Comparison of ENCODE assay signal across 8 cellular contexts in the genomic region with DNA sequence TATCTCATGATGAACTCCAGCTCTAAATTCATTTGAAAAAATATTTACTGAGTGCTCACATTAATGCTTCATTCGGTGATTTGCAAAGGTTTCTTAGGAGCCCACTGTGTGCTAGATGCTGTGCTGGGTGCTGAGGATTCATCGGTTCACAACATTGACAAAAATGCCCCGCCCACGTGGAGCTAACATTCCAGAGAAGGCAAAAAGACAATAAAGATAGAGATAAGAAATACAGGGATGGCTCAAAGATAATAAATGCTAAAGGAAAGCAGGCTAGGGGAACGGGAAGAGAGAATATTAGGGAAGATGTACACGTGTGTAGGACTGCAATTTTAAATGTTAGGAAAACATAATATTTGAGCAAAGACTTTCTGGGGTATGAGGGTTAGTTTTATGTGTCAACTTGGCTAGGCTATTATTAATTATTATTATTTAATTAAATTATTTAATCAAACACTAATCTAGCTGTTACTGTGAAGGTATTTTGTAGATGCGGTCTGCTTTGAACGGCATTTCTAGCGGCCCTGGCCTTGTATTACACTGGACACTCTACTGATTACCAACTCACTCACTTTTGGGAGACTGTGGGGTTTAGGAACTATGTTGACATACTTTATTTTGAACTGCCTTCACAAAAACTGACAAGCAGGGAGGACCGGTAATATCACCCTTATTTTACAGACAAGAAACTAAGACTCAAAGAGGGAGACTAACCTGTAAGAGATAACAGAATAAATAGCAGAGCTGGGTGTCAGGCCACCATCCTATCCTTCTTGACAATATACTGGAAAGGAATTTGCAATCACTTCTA.
DNase-seq lines count a peak whose midpoint lies in the region; ATAC-seq and TF ChIP-seq lines count a peak whose summit lies in the region.

No MANE protein-coding gene starts in this region.

- H3K9me3 ChIP-seq in left ventricle myocardium inferior (replicated peaks): no peaks in the 10 kb centered on the region
- H3K9me3 ChIP-seq in upper lobe of right lung: no peaks in the 10 kb centered on the region

- in situ Hi-C loops in astrocyte of the spinal cord (cut with HindIII; ENCODE audit: low sequenced_read_pairs): no loop called here

- H3K4me1 ChIP-seq in left ventricle myocardium inferior: peaks cover 40% of the 10 kb centered on the region
- peaks cover 34% of the 10 kb centered on the region for H3K4me1 ChIP-seq in upper lobe of right lung

- H3K4me1 Mint-ChIP-seq in memory B cell: peaks cover 37% of the 10 kb centered on the region

- no peaks in the 10 kb centered on the region for H3K9me3 Mint-ChIP-seq in memory B cell

- intact Hi-C loops in left ventricle myocardium inferior (cut with micrococcal nuclease): loop anchor here (5.0 kb wide), 2 partner anchors 59 to 269 kb away; no protein-coding TSS in a partner anchor
- intact Hi-C loops in Right ventricle myocardium superior (cut with DNase I): loop anchor here (5.0 to 10.0 kb wide), 3 partner anchors 59 to 254 kb away; no protein-coding TSS in a partner anchor
- intact Hi-C loops in upper lobe of right lung (cut with DNase I): loop anchor here (10.0 kb wide), 1 partner anchor 61 kb away; the partner anchor contains the start of gene IRF2

- H3K36me3 Mint-ChIP-seq in memory B cell: no peaks in the 10 kb centered on the region

- DNase-seq in left ventricle myocardium inferior: no peak
- DNase-seq in Right ventricle myocardium superior: no peak
- DNase-seq in astrocyte of the spinal cord (ENCODE audit: low read depth, low spot score): no peak
- DNase-seq in memory B cell (ENCODE audit: low spot score in 2 of 2): no peak
- no peak for DNase-seq in upper lobe of right lung
- DNase-seq in hepatic stellate cell (ENCODE audit: low spot score): no peak
- no peak for DNase-seq in NOMO-1 (lab: John Stamatoyannopoulos, UW; ENCODE audit: unreplicated experiment in 2 of 2)

- peak overlapping the region; percentile 100 for H3K27ac Mint-ChIP-seq in memory B cell

- ATAC-seq in Right ventricle myocardium superior (ENCODE audit: poor library complexity): no peak
- no peak for ATAC-seq in memory B cell (ENCODE audit: low read depth)
- ATAC-seq in upper lobe of right lung: no peak
- ATAC-seq in GM19351 (IDR thresholded peaks at IDR 0.05; ENCODE audit: unreplicated experiment): no peak

- no peak for TF ChIP-seq CTCF in left ventricle myocardium inferior (IDR thresholded peaks at IDR 0.05; ENCODE audit: borderline replicate concordance)
- no peak for TF ChIP-seq CTCF in astrocyte of the spinal cord (IDR thresholded peaks at IDR 0.05; ENCODE audit: low read depth, low read length)
- TF ChIP-seq CTCF in upper lobe of right lung (IDR thresholded peaks at IDR 0.05): no peak

- H3K4me3 Mint-ChIP-seq in memory B cell: peak overlapping the region; percentile 91

- no peaks in the 10 kb centered on the region for H3K27me3 ChIP-seq in left ventricle myocardium inferior (ENCODE audit: low read depth)
- H3K27me3 ChIP-seq in upper lobe of right lung: no peaks in the 10 kb centered on the region

- no peaks in the 10 kb centered on the region for H3K27me3 Mint-ChIP-seq in memory B cell

- H3K36me3 ChIP-seq in left ventricle myocardium inferior (no peaks in the 10 kb centered on the region), upper lobe of right lung (no peaks in the 10 kb centered on the region)

- peak overlapping the region; percentile 95 for H3K27ac ChIP-seq in left ventricle myocardium inferior (replicated peaks)
- H3K27ac ChIP-seq in upper lobe of right lung: peak overlapping the region; percentile 98

- H3K4me3 ChIP-seq in left ventricle myocardium inferior (peak overlapping the region; percentile 71), astrocyte of the spinal cord (ENCODE audit: low read depth, low read length) (peak overlapping the region; percentile 61), upper lobe of right lung (peak overlapping the region; percentile 82)
